In the genomic region with DNA sequence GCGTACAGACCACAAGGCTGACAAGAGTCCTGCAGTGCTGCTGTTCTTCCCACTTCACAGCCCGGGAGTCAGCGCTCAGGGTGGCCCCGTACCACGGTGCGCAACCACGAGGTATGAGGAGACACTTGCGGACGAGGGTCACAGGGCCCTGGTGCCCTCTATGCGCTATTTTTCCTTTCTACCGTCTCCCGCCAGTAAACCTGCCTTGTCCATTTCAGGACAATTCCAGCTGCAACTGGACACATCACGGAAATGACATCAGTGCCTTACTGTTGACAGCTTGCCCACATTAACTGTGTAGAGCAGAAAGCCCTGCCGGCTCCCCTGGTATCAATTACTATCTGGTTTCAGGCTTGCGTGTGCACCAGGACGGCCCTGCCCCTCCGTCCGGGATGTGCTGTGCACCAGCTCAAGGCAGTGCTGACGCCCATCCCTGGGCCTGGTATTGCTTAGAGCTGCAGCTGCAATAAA, we compare ENCODE assay signal across 13 cellular contexts.
DNase-seq lines count a peak whose midpoint lies in the region; ATAC-seq and TF ChIP-seq lines count a peak whose summit lies in the region.
"Had no signal": no experiment of that assay in that cellular context is flagged by ENCODE, and none has a peak within 500 bp of the region (broad histone marks: within the 10 kb centered on the region; RNA-seq: fewer than 3 reads in every experiment).

No MANE protein-coding gene starts in this region.

- no peak overlapping the region for H2BK20ac ChIP-seq in IMR-90 (ENCODE audit: low read depth, low read length)

- no peaks in the 10 kb centered on the region for H3K27me3 ChIP-seq in IMR-90 (ENCODE audit: control insufficient read depth, insufficient read depth, low read length)
- no peaks in the 10 kb centered on the region for H3K27me3 ChIP-seq in left lung
- peaks cover 96% of the 10 kb centered on the region for H3K27me3 ChIP-seq in MM.1S (replicated peaks; ENCODE audit: insufficient read depth, low read length)

- TF ChIP-seq CTCF in IMR-90 (conservative IDR thresholded peaks at IDR 0.05; ENCODE audit: low read depth, low read length) (no peak), left lung (IDR thresholded peaks at IDR 0.05) (no peak), MM.1S (IDR thresholded peaks at IDR 0.05; ENCODE audit: low read length) (no peak)

- POLR2A ChIA-PET in IMR-90 (lab: Charles Lee; ENCODE audit: unreplicated experiment), result no interaction called here

- H3K27ac ChIP-seq in IMR-90 (ENCODE audit: insufficient read depth, low read length) (peak overlapping the region; percentile 18; the same call in 1 of the 2 replicates), left lung (no peak overlapping the region), substantia nigra (ENCODE audit: low read depth, low read length, poor library complexity, severe bottlenecking) (peak overlapping the region; percentile 77), MM.1S (ENCODE audit: low read length) (no peak overlapping the region)
- H3K27ac ChIP-seq: KMS-11 had no signal

- H3K4me2 ChIP-seq in IMR-90 (ENCODE audit: low read depth, low read length) (no peak overlapping the region), MM.1S (ENCODE audit: low read depth, low read length) (no peak overlapping the region)
- H3K4me2 ChIP-seq: KMS-11 had no signal

- no peak overlapping the region for H3K9ac ChIP-seq in IMR-90 (ENCODE audit: low read depth, low read length)
- H3K9ac ChIP-seq in MM.1S (ENCODE audit: low read length), result no peak overlapping the region
- H3K9ac ChIP-seq: KMS-11 had no signal

- H2AK9ac ChIP-seq in IMR-90 (replicated peaks; ENCODE audit: low read depth, low read length, poor library complexity), result peak overlapping the region; percentile 48

- H2AFZ ChIP-seq in IMR-90 (replicated peaks; ENCODE audit: low read length, poor library complexity) (peak overlapping the region; percentile 1), MM.1S (ENCODE audit: low read length) (no peak overlapping the region)

- H3K4ac ChIP-seq in IMR-90 (ENCODE audit: low read depth, low read length), result no peak overlapping the region

- peaks cover 22% of the 10 kb centered on the region for H3K9me1 ChIP-seq in IMR-90 (ENCODE audit: insufficient read depth, low read length)

- H4K8ac ChIP-seq in IMR-90 (ENCODE audit: low read depth in 2 of 2, low read length in 2 of 2), result no peak overlapping the region; a peak in 1 of 4 replicates

- no peaks in the 10 kb centered on the region for H3F3A ChIP-seq in MM.1S (ENCODE audit: insufficient read depth, low read length)

- H3K4me1 ChIP-seq in IMR-90 (ENCODE audit: control insufficient read depth, insufficient read depth, low read length) (peaks cover 11% of the 10 kb centered on the region; the same call in 1 of the 2 replicates), left lung (peaks cover under 1 to 4% of the 10 kb centered on the region in 2 donors), MM.1S (ENCODE audit: low read length) (no peaks in the 10 kb centered on the region)

- H4K91ac ChIP-seq in IMR-90 (ENCODE audit: insufficient read depth, low read depth, low read length), result no peak overlapping the region

- no peak overlapping the region for H3K14ac ChIP-seq in IMR-90 (replicated peaks; ENCODE audit: low read depth, low read length)

- peak; percentile 56 for ATAC-seq in IMR-90 (ENCODE audit: low read depth)
- ATAC-seq in left lung, result no peak
- no peak for ATAC-seq in GM18517 (IDR thresholded peaks at IDR 0.05; ENCODE audit: unreplicated experiment)
- no peak for ATAC-seq in HG03095 (IDR thresholded peaks at IDR 0.05; ENCODE audit: unreplicated experiment)
- ATAC-seq: esophagus mucosa; stimulated activated memory B cell treated with anti-CD40 and anti-IgM and Interleukin-4, amounts not matched to agents 10 μg/mL and 1 μg/mL and 100 μg/mL, for 72 hours had no signal

- no peaks in the 10 kb centered on the region for H3K9me2 ChIP-seq in MM.1S (replicated peaks; ENCODE audit: insufficient read depth, low read length)

- WGBS in IMR-90 (ENCODE audit: extremely low coverage in 2 of 2, insufficient read length in 1 of 2), 2 experiments, result 83% methylated on average over 11 of the region's 19 CpGs; no CpG with 5 or more reads in 1 of the 2 experiments

- no peak for TF ChIP-seq RAD21 in IMR-90 (IDR thresholded peaks at IDR 0.05; ENCODE audit: low read length)

- no peak overlapping the region for H4K5ac ChIP-seq in IMR-90 (ENCODE audit: low read depth, low read length)

- no peak overlapping the region for H3K23ac ChIP-seq in IMR-90 (ENCODE audit: low read depth, low read length)

- H3K36me3 ChIP-seq in IMR-90 (ENCODE audit: control insufficient read depth, insufficient read depth, low read length) (peaks cover 27% of the 10 kb centered on the region; the same call in 1 of the 2 replicates), left lung (peaks cover 0 to 52% of the 10 kb centered on the region in 2 donors), MM.1S (replicated peaks; ENCODE audit: insufficient read depth, low read length) (no peaks in the 10 kb centered on the region)

- H2AK5ac ChIP-seq in IMR-90 (ENCODE audit: low read depth, low read length), result no peak overlapping the region

- H3K79me1 ChIP-seq in IMR-90 (ENCODE audit: low read depth in 1 of 2, low read length in 2 of 2), result peaks cover 27 to 91% of the 10 kb centered on the region in 2 experiments

- H2BK120ac ChIP-seq in IMR-90 (ENCODE audit: low read depth, low read length), result no peak overlapping the region

- no peaks in the 10 kb centered on the region for H3K79me2 ChIP-seq in MM.1S (ENCODE audit: low read length)

- DNase-seq in IMR-90 (peak; percentile 46), dedifferentiated amniotic fluid mesenchymal stem cell (ENCODE audit: extremely low spot score) (peak; percentile 98), left lung (peak; percentile 29 to 63), substantia nigra (lab: John Stamatoyannopoulos, UW) (peak in 21 of 49 donors; percentile 27 to 70 (median 44)), MM.1S (no peak)
- DNase-seq: activated CD4-positive, alpha-beta T cell treated with anti-CD3 and anti-CD28 coated beads for 1 hour; NCI-H226; SIG-M5 had no signal

- TF ChIP-seq POLR2A in IMR-90 (IDR thresholded peaks at IDR 0.05; ENCODE audit: low read depth, low read length), result no peak

- H2BK5ac ChIP-seq in IMR-90 (ENCODE audit: low read depth, low read length, poor library complexity, severe bottlenecking), result no peak overlapping the region

- intact Hi-C loops in IMR-90 (cut with micrococcal nuclease), result no loop called here
- intact Hi-C loops in left lung (cut with DNase I), result no loop called here

- H2BK15ac ChIP-seq in IMR-90 (ENCODE audit: low read depth, low read length), result no peak overlapping the region

- no peaks in the 10 kb centered on the region for H3K9me3 ChIP-seq in IMR-90 (ENCODE audit: control insufficient read depth, insufficient read depth, low read length)
- H3K9me3 ChIP-seq in left lung, result no peaks in the 10 kb centered on the region
- no peaks in the 10 kb centered on the region for H3K9me3 ChIP-seq in MM.1S (replicated peaks; ENCODE audit: insufficient read depth, low read length)

- H3K4me3 ChIP-seq in IMR-90 (ENCODE audit: insufficient read depth, low read depth, low read length) (no peak overlapping the region), left lung (no peak overlapping the region), MM.1S (ENCODE audit: low read length) (no peak overlapping the region)

- peaks cover 75% of the 10 kb centered on the region for H4K20me1 ChIP-seq in IMR-90 (ENCODE audit: insufficient read depth, low read length)
- H4K20me1 ChIP-seq in MM.1S (ENCODE audit: insufficient read depth, low read length), result no peaks in the 10 kb centered on the region

- no peak overlapping the region for H3K18ac ChIP-seq in IMR-90 (ENCODE audit: low read depth, low read length)

- H3K56ac ChIP-seq in IMR-90 (ENCODE audit: extremely low read depth, insufficient read depth, low read length), result no peak overlapping the region

- dilution Hi-C loops in IMR-90 (cut with HindIII; ENCODE audit: low sequenced_read_pairs, unreplicated experiment), result no loop called here

- in situ Hi-C loops in IMR-90 (cut with MboI; ENCODE audit: low sequenced_read_pairs), result no loop called here

- no TSS peak for BruUV-seq in IMR-90 (replicated peaks; lab: Mats Ljungman, UMichigan)

- CTCF ChIA-PET in IMR-90 (lab: Yijun Ruan, JAX), result interaction anchor here (0.7 kb wide), 1 partner anchor 54 kb away, joined by 3 read pairs; no protein-coding TSS in a partner anchor

TF ChIP-seq in IMR-90, 13 proteins besides CTCF, POLR2A, EP300 and RAD21:
- TF ChIP-seq, protein P1, sequence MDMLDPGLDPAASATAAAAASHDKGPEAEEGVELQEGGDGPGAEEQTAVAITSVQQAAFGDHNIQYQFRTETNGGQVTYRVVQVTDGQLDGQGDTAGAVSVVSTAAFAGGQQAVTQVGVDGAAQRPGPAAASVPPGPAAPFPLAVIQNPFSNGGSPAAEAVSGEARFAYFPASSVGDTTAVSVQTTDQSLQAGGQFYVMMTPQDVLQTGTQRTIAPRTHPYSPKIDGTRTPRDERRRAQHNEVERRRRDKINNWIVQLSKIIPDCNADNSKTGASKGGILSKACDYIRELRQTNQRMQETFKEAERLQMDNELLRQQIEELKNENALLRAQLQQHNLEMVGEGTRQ (IDR thresholded peaks at IDR 0.05; ENCODE audit: low read depth, low read length), result no peak
- no peak for TF ChIP-seq CEBPB (IDR thresholded peaks at IDR 0.05; ENCODE audit: low read depth, low read length)
- no peak for TF ChIP-seq NFE2L2 (IDR thresholded peaks at IDR 0.05; ENCODE audit: low read depth, low read length)
- no peak for TF ChIP-seq FOS (IDR thresholded peaks at IDR 0.05; ENCODE audit: low read depth, low read length)

Comparison
In these comparisons a context has a peak if more than half of its experiments do, and no peak if none do; other contexts are left out.
1. H3K27ac ChIP-seq: peak in IMR-90 (single experiment) and substantia nigra (single experiment); none in left lung (0 of 2) and MM.1S (single experiment).